Comparison of ENCODE assay signal across 16 cellular contexts in genomic region chr13:113365551-113365971, GRCh38. TPM values are rescaled to one million over a fixed set of nuclear protein-coding genes. Genes with fewer than 3 reads are reported as not detected.
DNase-seq lines count a peak whose midpoint lies in the region; ATAC-seq and TF ChIP-seq lines count a peak whose summit lies in the region.
"Had no signal": no experiment of that assay in that cellular context is flagged by ENCODE, and none has a peak within 500 bp of the region (broad histone marks: within the 10 kb centered on the region; RNA-seq: fewer than 3 reads in every experiment).

No MANE protein-coding gene starts in this region.

- peaks cover 13% of the 10 kb centered on the region for H3K4me1 ChIP-seq in psoas muscle

- no peak for TF ChIP-seq CTCF in endothelial cell (IDR thresholded peaks at IDR 0.05; ENCODE audit: unreplicated experiment)
- TF ChIP-seq CTCF in psoas muscle (IDR thresholded peaks at IDR 0.05), result no peak

- no peaks in the 10 kb centered on the region for H3K36me3 Mint-ChIP-seq in T-helper 2 cell treated with Interferon-gamma antibody and Interleukin-4, amounts not matched to agents 5 μg/mL and 100 μg/mL, for 36 hours (ENCODE audit: low read depth)
- H3K36me3 Mint-ChIP-seq in T-helper 17 cell (ENCODE audit: low read depth) (peaks cover 5% of the 10 kb centered on the region), endothelial cell (ENCODE audit: low read depth, unreplicated experiment) (no peaks in the 10 kb centered on the region)

- H3K4me1 Mint-ChIP-seq in T-helper 2 cell treated with Interferon-gamma antibody and Interleukin-4, amounts not matched to agents 5 μg/mL and 100 μg/mL, for 36 hours (ENCODE audit: low read depth), result no peaks in the 10 kb centered on the region
- peaks cover 2% of the 10 kb centered on the region for H3K4me1 Mint-ChIP-seq in T-helper 17 cell
- no peaks in the 10 kb centered on the region for H3K4me1 Mint-ChIP-seq in endothelial cell (ENCODE audit: unreplicated experiment)

- no peak for ATAC-seq in T-helper 17 cell
- ATAC-seq in psoas muscle, result no peak
- no peak for ATAC-seq in HG02610 (IDR thresholded peaks at IDR 0.05; ENCODE audit: unreplicated experiment)

- no peaks in the 10 kb centered on the region for H3K36me3 ChIP-seq in psoas muscle (ENCODE audit: insufficient read depth in 1 of 2, low read depth in 1 of 2)
- H3K36me3 ChIP-seq: BLaER1 treated with 17β-estradiol and CSF1 and Interleukin-3, amounts not matched to agents 10 nM and 100 nM; transverse colon had no signal

- no peak overlapping the region for H3K4me3 ChIP-seq in psoas muscle

- H3K27me3 ChIP-seq in psoas muscle (ENCODE audit: insufficient read depth in 3 of 3, low read length in 2 of 3), result no peaks in the 10 kb centered on the region

- peak overlapping the region; percentile 27 for H3K4me3 Mint-ChIP-seq in T-helper 2 cell treated with Interferon-gamma antibody and Interleukin-4, amounts not matched to agents 5 μg/mL and 100 μg/mL, for 36 hours
- H3K4me3 Mint-ChIP-seq in T-helper 17 cell, result peak overlapping the region; percentile 82
- peak overlapping the region; percentile 11 for H3K4me3 Mint-ChIP-seq in endothelial cell (ENCODE audit: unreplicated experiment)

- no peak for DNase-seq in T-helper 2 cell treated with Interferon-gamma antibody and Interleukin-4, amounts not matched to agents 5 μg/mL and 100 μg/mL, for 36 hours (ENCODE audit: low spot score)
- no peak for DNase-seq in T-helper 2 cell
- DNase-seq in T-helper 17 cell, result no peak
- no peak for DNase-seq in endothelial cell (ENCODE audit: low spot score)
- DNase-seq in psoas muscle, result no peak
- DNase-seq in NCI-H82 treated with DMSO at 0.1 percent for 48 hours (lab: John Stamatoyannopoulos, UW; ENCODE audit: unreplicated experiment), result no peak
- DNase-seq in NCI-H82 (lab: John Stamatoyannopoulos, UW), result no peak
- DNase-seq: effector CD8-positive, alpha-beta T cell; NCI-H1694; SIG-M5; stimulated activated CD4-positive, alpha-beta T cell treated with anti-CD3 and anti-CD28 coated beads, Interleukin-1b, Interleukin-23, amount 100 ng/mL, for 48 hours; transverse colon had no signal

- WGBS in psoas muscle, 3 donors, result 93 to 96% (median 95%) methylated on average over 23 of the region's 23 CpGs

- intact Hi-C loops in psoas muscle (cut with DNase I), result no loop called here

- no peaks in the 10 kb centered on the region for H3K9me3 Mint-ChIP-seq in T-helper 2 cell treated with Interferon-gamma antibody and Interleukin-4, amounts not matched to agents 5 μg/mL and 100 μg/mL, for 36 hours
- no peaks in the 10 kb centered on the region for H3K9me3 Mint-ChIP-seq in endothelial cell (ENCODE audit: unreplicated experiment)

- H3K9me3 ChIP-seq in T-helper 17 cell (ENCODE audit: control insufficient read depth, low read length, poor library complexity, severe bottlenecking) (no peaks in the 10 kb centered on the region), psoas muscle (no peaks in the 10 kb centered on the region)
- H3K9me3 ChIP-seq: BLaER1 treated with 17β-estradiol and CSF1 and Interleukin-3, amounts not matched to agents 10 nM and 100 nM; transverse colon had no signal

- H3K27me3 Mint-ChIP-seq in T-helper 2 cell treated with Interferon-gamma antibody and Interleukin-4, amounts not matched to agents 5 μg/mL and 100 μg/mL, for 36 hours (ENCODE audit: low read depth), result peaks cover 28% of the 10 kb centered on the region
- H3K27me3 Mint-ChIP-seq in T-helper 17 cell (peaks cover 19% of the 10 kb centered on the region), endothelial cell (ENCODE audit: unreplicated experiment) (peaks cover 11% of the 10 kb centered on the region)

- no peak overlapping the region for H3K27ac Mint-ChIP-seq in T-helper 2 cell treated with Interferon-gamma antibody and Interleukin-4, amounts not matched to agents 5 μg/mL and 100 μg/mL, for 36 hours
- H3K27ac Mint-ChIP-seq in T-helper 17 cell (no peak overlapping the region), endothelial cell (ENCODE audit: unreplicated experiment) (no peak overlapping the region)

- H3K27ac ChIP-seq in psoas muscle, result peak overlapping the region; percentile 76
- H3K27ac ChIP-seq: 22Rv1; BLaER1 treated with 17β-estradiol and CSF1 and Interleukin-3, amounts not matched to agents 10 nM and 100 nM had no signal

RNA-seq across cellular contexts. Expression of gene GRTP1, which starts 1.6 kb away (rescaled TPM):
- total RNA-seq in T-helper 17 cell (under 1 TPM in 1 of 2 donors, not detected in 1; 0.57 TPM), endothelial cell (ENCODE audit: unreplicated experiment) (0.90 TPM), psoas muscle (1 to 10 TPM; 1.5 to 4.5 (median 3.7) TPM)
- 1 to 10 TPM; 4.3 to 4.7 (median 4.4) TPM for polyA plus RNA-seq in psoas muscle
- total RNA-seq: activated CD8-positive, alpha-beta memory T cell treated with anti-CD3 and anti-CD28 coated beads for 36 hours had no signal

Comparison
In these comparisons a context has a peak if more than half of its experiments do, and no peak if none do; other contexts are left out.
1. H3K4me3 Mint-ChIP-seq: peak in every context shown above with its lines; median percentile 82 in T-helper 17 cell; 27 in T-helper 2 cell treated with Interferon-gamma antibody and Interleukin-4, amounts not matched to agents 5 μg/mL and 100 μg/mL, for 36 hours; 11 in endothelial cell.